Comparison of ENCODE assay signal across 29 cellular contexts in genomic region chr6:16493802-16494201, GRCh38.
"Had no signal": no experiment of that assay in that cellular context is flagged by ENCODE, and none has a peak within 500 bp of the region (broad histone marks: within the 10 kb centered on the region; RNA-seq: fewer than 3 reads in every experiment).

No MANE protein-coding gene starts in this region.

- FAIRE-seq: colon, TTC549 had no signal

- H3K27me3 ChIP-seq: adrenal gland, ascending aorta, brain microvascular endothelial cell, foreskin keratinocyte, sigmoid colon, upper lobe of left lung had no signal

- H3K4me1 ChIP-seq: adrenal gland had no signal

- DNase-seq: activated CD4-positive, alpha-beta T cell treated with anti-CD3 and anti-CD28 coated beads, Interleukin-2, amount 10 ng/mL, durations not matched to agents 7 days and 5 days; activated CD4-positive, CD25-positive, alpha-beta regulatory T cell treated with anti-CD3 and anti-CD28 coated beads, Interleukin-2, amount 50 U/mL, for 72 hours; activated gamma-delta T cell treated with Interleukin-2 at 50 U/mL for 16 hours; activated T-cell treated with anti-CD3 and anti-CD28 coated beads, Interleukin-2, amount 50 U/mL, for 1 hour; adrenal gland; brain microvascular endothelial cell; caudate nucleus; effector memory CD4-positive, alpha-beta T cell; foreskin keratinocyte; glutamatergic neuron; hypothalamus; left ventricle myocardium superior; mammary epithelial cell; midbrain; natural killer cell; retina; sigmoid colon; stimulated activated CD4-positive, alpha-beta T cell treated with anti-CD3 and anti-CD28 coated beads, Interleukin-2, amount 100 ng/mL, for 48 hours; stimulated activated CD8-positive, alpha-beta memory T cell treated with anti-CD3 and anti-CD28 coated beads, Interleukin-4, amount 100 ng/mL, for 48 hours; stimulated activated naive CD4-positive, alpha-beta T cell treated with Interleukin-2 at 50 U/mL for 16 hours; upper lobe of left lung; WERI-Rb-1 had no signal

- H3K4me3 Mint-ChIP-seq: activated CD4-positive, alpha-beta T cell treated with anti-CD3 and anti-CD28 coated beads, Interleukin-2, amount 10 ng/mL, durations not matched to agents 7 days and 5 days; activated naive CD4-positive, alpha-beta T cell treated with anti-CD3 and anti-CD28 coated beads, Interleukin-2, amount 50 U/mL, for 24 hours; natural killer cell; T-helper 2 cell treated with Interferon-gamma antibody and Interleukin-4, amounts not matched to agents 5 μg/mL and 100 μg/mL, for 36 hours had no signal

- ATAC-seq: foreskin keratinocyte, left ventricle myocardium superior, natural killer cell had no signal

- H3K9me3 Mint-ChIP-seq: activated CD4-positive, alpha-beta T cell treated with anti-CD3 and anti-CD28 coated beads, Interleukin-2, amount 10 ng/mL, durations not matched to agents 7 days and 5 days; activated naive CD4-positive, alpha-beta T cell treated with anti-CD3 and anti-CD28 coated beads, Interleukin-2, amount 50 U/mL, for 24 hours; natural killer cell had no signal

- H3K27ac ChIP-seq: adrenal gland, ascending aorta, brain microvascular endothelial cell, foreskin keratinocyte, sigmoid colon, upper lobe of left lung, WERI-Rb-1 had no signal

- H3K27me3 Mint-ChIP-seq: activated CD4-positive, alpha-beta T cell treated with anti-CD3 and anti-CD28 coated beads, Interleukin-2, amount 10 ng/mL, durations not matched to agents 7 days and 5 days; activated naive CD4-positive, alpha-beta T cell treated with anti-CD3 and anti-CD28 coated beads, Interleukin-2, amount 50 U/mL, for 24 hours; progenitor cell of endocrine pancreas had no signal

- H3K4me2 ChIP-seq: smooth muscle cell had no signal

- H3K27ac Mint-ChIP-seq: activated CD4-positive, alpha-beta T cell treated with anti-CD3 and anti-CD28 coated beads, Interleukin-2, amount 10 ng/mL, durations not matched to agents 7 days and 5 days; activated naive CD4-positive, alpha-beta T cell treated with anti-CD3 and anti-CD28 coated beads, Interleukin-2, amount 50 U/mL, for 24 hours; natural killer cell; progenitor cell of endocrine pancreas; T-helper 2 cell treated with Interferon-gamma antibody and Interleukin-4, amounts not matched to agents 5 μg/mL and 100 μg/mL, for 36 hours had no signal

- H3K36me3 Mint-ChIP-seq: activated naive CD4-positive, alpha-beta T cell treated with anti-CD3 and anti-CD28 coated beads, Interleukin-2, amount 50 U/mL, for 24 hours; natural killer cell had no signal

- H3K4me3 ChIP-seq: adrenal gland, ascending aorta, sigmoid colon, smooth muscle cell, upper lobe of left lung had no signal

- H3K36me3 ChIP-seq: adrenal gland, ascending aorta, brain microvascular endothelial cell, sigmoid colon, upper lobe of left lung, WERI-Rb-1 had no signal

- H3K9me3 ChIP-seq: adrenal gland, ascending aorta, sigmoid colon, upper lobe of left lung had no signal
